Comparison of ENCODE assay signal across 9 cellular contexts in genomic region chr19:6718741-6719539, GRCh38. TPM values are rescaled to one million over a fixed set of nuclear protein-coding genes. Genes with fewer than 3 reads are reported as not detected.
A peak's percentile ranks its signal among the peaks of the same experiment; 100 is the strongest.
DNase-seq lines count a peak whose midpoint lies in the region; ATAC-seq lines count a peak whose summit lies in the region.
"Had no signal": no experiment of that assay in that cellular context is flagged by ENCODE, and none has a peak within 500 bp of the region (broad histone marks: within the 10 kb centered on the region; RNA-seq: fewer than 3 reads in every experiment).

No MANE protein-coding gene starts in this region.

- POLR2A ChIA-PET in activated CD4-positive, alpha-beta T cell treated with anti-CD3 and anti-CD28 coated beads for 36 hours (lab: Charles Lee): no interaction called here
- POLR2A ChIA-PET in T-cell (lab: Charles Lee): no interaction called here

- peak; percentile 82 for ATAC-seq in activated CD4-positive, alpha-beta T cell treated with anti-CD3 and anti-CD28 coated beads for 36 hours
- ATAC-seq in T-cell (replicated peaks in 1 of 4) (peak in 3 of 4 experiments; percentile 52 to 76 (median 54)), GM21526 (IDR thresholded peaks at IDR 0.05; ENCODE audit: low FRiP score, unreplicated experiment) (no peak)

- peaks cover 2% of the 10 kb centered on the region for H3K36me3 Mint-ChIP-seq in activated CD4-positive, alpha-beta T cell treated with anti-CD3 and anti-CD28 coated beads for 36 hours (ENCODE audit: low read depth)
- H3K36me3 Mint-ChIP-seq in T-cell: no peaks in the 10 kb centered on the region

- CTCF ChIA-PET in activated CD4-positive, alpha-beta T cell treated with anti-CD3 and anti-CD28 coated beads for 36 hours (lab: Charles Lee): interaction anchor here (0.7 kb wide), 1 partner anchor 103 kb away, joined by 3 read pairs; no protein-coding TSS in a partner anchor
- CTCF ChIA-PET in T-cell (lab: Charles Lee): no interaction called here

- H3K4me1 Mint-ChIP-seq in activated CD4-positive, alpha-beta T cell treated with anti-CD3 and anti-CD28 coated beads for 36 hours: peaks cover 15% of the 10 kb centered on the region
- H3K4me1 Mint-ChIP-seq in T-cell: peaks cover 6 to 31% (median 23%) of the 10 kb centered on the region in 3 donors

- peak; percentile 59 for DNase-seq in activated CD4-positive, alpha-beta T cell treated with anti-CD3 and anti-CD28 coated beads for 36 hours
- DNase-seq in activated CD4-positive, alpha-beta T cell treated with anti-CD3 and anti-CD28 coated beads, Interleukin-2, amount 50 U/mL, for 1 hour: no peak
- DNase-seq in T-cell: peak in 15 of 34 experiments; percentile 7 to 46 (median 28)
- peak; percentile 26 for DNase-seq in glomerular visceral epithelial cell (ENCODE audit: extremely low spot score)
- DNase-seq in stimulated activated CD8-positive, alpha-beta memory T cell treated with anti-CD3 and anti-CD28 coated beads, Interleukin-4, amount 100 ng/mL, for 48 hours: peak; percentile 48
- no peak for DNase-seq in epidermal melanocyte (ENCODE audit: insufficient read length, low spot score)
- DNase-seq in NK-92 treated with Interleukin-12 subunit alpha and Interleukin-12 subunit beta, amount 100 ng/mL, for 24 hours (lab: John Stamatoyannopoulos, UW): no peak
- DNase-seq: small intestine had no signal

- no peak overlapping the region for H3K27ac Mint-ChIP-seq in activated CD4-positive, alpha-beta T cell treated with anti-CD3 and anti-CD28 coated beads for 36 hours
- H3K27ac Mint-ChIP-seq in T-cell: no peak overlapping the region

- H3K9me3 Mint-ChIP-seq in activated CD4-positive, alpha-beta T cell treated with anti-CD3 and anti-CD28 coated beads for 36 hours (ENCODE audit: low read depth): peaks cover 3% of the 10 kb centered on the region
- H3K9me3 Mint-ChIP-seq in T-cell: no peaks in the 10 kb centered on the region

- intact Hi-C loops in activated CD4-positive, alpha-beta T cell treated with anti-CD3 and anti-CD28 coated beads for 36 hours (cut with DNase I, micrococcal nuclease): loop anchor here (1.0 to 5.0 kb wide), 6 partner anchors 18 to 110 kb away; partner anchors contain the start of genes GPR108 (in 2 of the 2) and SH2D3A (in 1 of the 2)

- no peak overlapping the region for H3K4me3 Mint-ChIP-seq in activated CD4-positive, alpha-beta T cell treated with anti-CD3 and anti-CD28 coated beads for 36 hours
- no peak overlapping the region for H3K4me3 Mint-ChIP-seq in T-cell

- H3K27me3 Mint-ChIP-seq in activated CD4-positive, alpha-beta T cell treated with anti-CD3 and anti-CD28 coated beads for 36 hours: peaks cover 8% of the 10 kb centered on the region
- no peaks in the 10 kb centered on the region for H3K27me3 Mint-ChIP-seq in T-cell

RNA-seq across cellular contexts. Expression of gene C3, which starts 1.5 kb away (rescaled TPM):
- total RNA-seq in activated CD4-positive, alpha-beta T cell treated with anti-CD3 and anti-CD28 coated beads for 36 hours: 1 to 10 TPM in 1 of 2 experiments, under 1 TPM in 1; 0.93 to 1.0 TPM
- 10 to 100 TPM in 1 of 5 donors, 1 to 10 TPM in 3, not detected in 1; 1.1 to 10.6 (median 7.6) TPM for total RNA-seq in T-cell

RNA-seq across cellular contexts. Expression of gene GPR108, which starts 18.4 kb away (rescaled TPM):
- total RNA-seq in activated CD4-positive, alpha-beta T cell treated with anti-CD3 and anti-CD28 coated beads for 36 hours: 10 to 100 TPM; 58.8 to 59.9 TPM
- 10 to 100 TPM; 51.8 to 83.3 (median 58.4) TPM for total RNA-seq in T-cell

RNA-seq across cellular contexts. Expression of gene TRIP10, which starts 20.5 kb away (rescaled TPM):
- total RNA-seq in activated CD4-positive, alpha-beta T cell treated with anti-CD3 and anti-CD28 coated beads for 36 hours: 10 to 100 TPM; 45.1 to 50.0 TPM
- 1 to 10 TPM; 2.6 to 8.7 (median 7.3) TPM for total RNA-seq in T-cell

RNA-seq across cellular contexts. Expression of gene SH2D3A, which starts 48.3 kb away (rescaled TPM):
- total RNA-seq in activated CD4-positive, alpha-beta T cell treated with anti-CD3 and anti-CD28 coated beads for 36 hours: 10 to 100 TPM; 20.7 to 23.2 TPM
- total RNA-seq in T-cell: 10 to 100 TPM; 61.7 to 83.7 (median 73.6) TPM

RNA-seq across cellular contexts. Expression of gene TNFSF14, which starts 49.0 kb away (rescaled TPM):
- total RNA-seq in activated CD4-positive, alpha-beta T cell treated with anti-CD3 and anti-CD28 coated beads for 36 hours: 10 to 100 TPM; 31.8 to 33.0 TPM
- 10 to 100 TPM in 3 of 5 donors, 1 to 10 TPM in 2; 1.9 to 22.6 (median 12.7) TPM for total RNA-seq in T-cell

Comparison
In these comparisons a context has a peak if more than half of its experiments do, and no peak if none do; other contexts are left out.
1. DNase-seq: peak in activated CD4-positive, alpha-beta T cell treated with anti-CD3 and anti-CD28 coated beads for 36 hours (single experiment), glomerular visceral epithelial cell (single experiment) and stimulated activated CD8-positive, alpha-beta memory T cell treated with anti-CD3 and anti-CD28 coated beads, Interleukin-4, amount 100 ng/mL, for 48 hours (single experiment); none in activated CD4-positive, alpha-beta T cell treated with anti-CD3 and anti-CD28 coated beads, Interleukin-2, amount 50 U/mL, for 1 hour (single experiment), epidermal melanocyte (single experiment) and NK-92 treated with Interleukin-12 subunit alpha and Interleukin-12 subunit beta, amount 100 ng/mL, for 24 hours (single experiment).
2. RNA of gene TRIP10, which starts 20.5 kb away (total RNA-seq): 45.1 to 50.0 TPM in activated CD4-positive, alpha-beta T cell treated with anti-CD3 and anti-CD28 coated beads for 36 hours; 2.6 to 8.7 TPM in T-cell; every median in the first group is over 4 times any median in the second.